Comparison of ENCODE assay signal across 8 cellular contexts in genomic region chr4:128600996-128601857, GRCh38.
DNase-seq lines count a peak whose midpoint lies in the region; ATAC-seq and TF ChIP-seq lines count a peak whose summit lies in the region.

No MANE protein-coding gene starts in this region.

- no peak for TF ChIP-seq CTCF in endothelial cell (IDR thresholded peaks at IDR 0.05; ENCODE audit: unreplicated experiment)

- no peaks in the 10 kb centered on the region for H3K4me1 Mint-ChIP-seq in activated CD4-positive, alpha-beta memory T cell treated with anti-CD3 and anti-CD28 coated beads, Interleukin-2, amount 10 ng/mL, durations not matched to agents 7 days and 5 days
- peaks cover 25% of the 10 kb centered on the region for H3K4me1 Mint-ChIP-seq in endothelial cell (ENCODE audit: unreplicated experiment)

- CTCF ChIA-PET in activated CD4-positive, alpha-beta memory T cell treated with anti-CD3 and anti-CD28 coated beads, Interleukin-2, amount 10 ng/mL, durations not matched to agents 7 days and 5 days (lab: Charles Lee): no interaction called here

- DNase-seq in NCI-H1417 (lab: John Stamatoyannopoulos, UW) (peak; percentile 41 to 76 (median 64)), NCI-H1417 treated with DMSO at 0.1 percent for 48 hours (lab: John Stamatoyannopoulos, UW) (no peak), SHP77 (lab: John Stamatoyannopoulos, UW) (peak; percentile 73 to 87), globus pallidus (ENCODE audit: low spot score) (peak; percentile 47), putamen (ENCODE audit: low spot score) (peak; percentile 11), endothelial cell (ENCODE audit: low spot score) (no peak)
- DNase-seq in activated CD4-positive, alpha-beta memory T cell treated with anti-CD3 and anti-CD28 coated beads, Interleukin-2, amount 10 ng/mL, durations not matched to agents 7 days and 5 days: no peak

- H3K27ac Mint-ChIP-seq in activated CD4-positive, alpha-beta memory T cell treated with anti-CD3 and anti-CD28 coated beads, Interleukin-2, amount 10 ng/mL, durations not matched to agents 7 days and 5 days: no peak overlapping the region
- no peak overlapping the region for H3K27ac Mint-ChIP-seq in endothelial cell (ENCODE audit: unreplicated experiment)

- H3K27me3 Mint-ChIP-seq in activated CD4-positive, alpha-beta memory T cell treated with anti-CD3 and anti-CD28 coated beads, Interleukin-2, amount 10 ng/mL, durations not matched to agents 7 days and 5 days: no peaks in the 10 kb centered on the region
- peaks cover 4% of the 10 kb centered on the region for H3K27me3 Mint-ChIP-seq in endothelial cell (ENCODE audit: unreplicated experiment)

- ATAC-seq in GM19467 (IDR thresholded peaks at IDR 0.05; ENCODE audit: unreplicated experiment): no peak

- no peaks in the 10 kb centered on the region for H3K9me3 Mint-ChIP-seq in activated CD4-positive, alpha-beta memory T cell treated with anti-CD3 and anti-CD28 coated beads, Interleukin-2, amount 10 ng/mL, durations not matched to agents 7 days and 5 days
- H3K9me3 Mint-ChIP-seq in endothelial cell (ENCODE audit: unreplicated experiment): no peaks in the 10 kb centered on the region

- H3K36me3 Mint-ChIP-seq in activated CD4-positive, alpha-beta memory T cell treated with anti-CD3 and anti-CD28 coated beads, Interleukin-2, amount 10 ng/mL, durations not matched to agents 7 days and 5 days (ENCODE audit: low read depth): no peaks in the 10 kb centered on the region
- peaks cover 2% of the 10 kb centered on the region for H3K36me3 Mint-ChIP-seq in endothelial cell (ENCODE audit: low read depth, unreplicated experiment)

- no peak overlapping the region for H3K4me3 Mint-ChIP-seq in activated CD4-positive, alpha-beta memory T cell treated with anti-CD3 and anti-CD28 coated beads, Interleukin-2, amount 10 ng/mL, durations not matched to agents 7 days and 5 days
- H3K4me3 Mint-ChIP-seq in endothelial cell (ENCODE audit: unreplicated experiment): no peak overlapping the region

- POLR2A ChIA-PET in activated CD4-positive, alpha-beta memory T cell treated with anti-CD3 and anti-CD28 coated beads, Interleukin-2, amount 10 ng/mL, durations not matched to agents 7 days and 5 days (lab: Charles Lee): no interaction called here

Comparison
In these comparisons a context has a peak if more than half of its experiments do, and no peak if none do; other contexts are left out.
1. DNase-seq: peak in NCI-H1417 (3 of 3), SHP77 (2 of 2), globus pallidus (single experiment) and putamen (single experiment); none in NCI-H1417 treated with DMSO at 0.1 percent for 48 hours (single experiment), activated CD4-positive, alpha-beta memory T cell treated with anti-CD3 and anti-CD28 coated beads, Interleukin-2, amount 10 ng/mL, durations not matched to agents 7 days and 5 days (single experiment) and endothelial cell (single experiment).